ENCODE assay signal across 1 cellular context in genomic region chr11:97729546-97730272, GRCh38.
A peak's percentile ranks its signal among the peaks of the same experiment; 100 is the strongest.
TF ChIP-seq lines count a peak whose summit lies in the region.

No MANE protein-coding gene starts in this region.

TF ChIP-seq in H1, 55 proteins besides CTCF, POLR2A, EP300 and RAD21 (continued from another document):
- peak; percentile 57; the same call in 1 of the 2 replicates for TF ChIP-seq MAX (IDR thresholded peaks at IDR 0.05)
